23 cellular contexts compared by ENCODE assay signal in the genomic region with DNA sequence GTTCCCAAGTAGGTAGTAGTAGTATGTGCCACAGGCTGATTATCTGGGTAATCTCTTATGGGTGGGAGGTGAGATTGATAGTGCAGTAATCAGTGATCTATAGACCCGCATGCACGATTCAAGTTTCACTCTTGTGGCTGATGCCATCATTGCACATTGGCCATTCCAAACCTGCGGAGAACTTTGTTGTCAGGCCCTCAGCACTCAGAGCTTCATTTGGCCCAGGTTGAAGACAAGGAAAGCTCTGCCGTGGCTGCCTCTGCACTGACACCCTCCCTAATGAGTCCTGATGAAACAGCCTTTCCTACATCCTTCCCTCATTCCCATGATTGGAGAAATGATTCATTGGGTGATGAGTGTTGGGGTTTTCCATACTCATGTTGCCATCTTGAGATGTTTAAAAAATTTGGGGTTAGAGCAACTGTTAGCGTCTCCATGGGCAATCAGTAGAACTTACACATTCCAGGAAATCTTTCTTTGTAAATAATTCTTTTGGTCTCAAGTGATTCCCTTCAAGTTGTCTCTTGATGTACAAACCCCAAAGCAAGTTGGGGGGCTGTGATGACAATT. TPM values are rescaled to one million over a fixed set of nuclear protein-coding genes. Genes with fewer than 3 reads are reported as not detected.
"Had no signal": no experiment of that assay in that cellular context is flagged by ENCODE, and none has a peak within 500 bp of the region (broad histone marks: within the 10 kb centered on the region; RNA-seq: fewer than 3 reads in every experiment).

No MANE protein-coding gene starts in this region.

- H3K4me1 ChIP-seq: gastrocnemius medialis, pancreas, psoas muscle, right atrium auricular region had no signal

- H3K27me3 ChIP-seq: right atrium auricular region, thyroid gland had no signal

- H3K27ac Mint-ChIP-seq: activated naive CD4-positive, alpha-beta T cell treated with anti-CD3 and anti-CD28 coated beads, Interleukin-2, amount 50 U/mL, for 72 hours; natural killer cell treated with Interleukin-12 subunit alpha and Interleukin-12 subunit beta and Interleukin-15 and Interleukin-18, amount 100 ng/mL, for 72 hours had no signal

- H3K9me3 ChIP-seq: gastrocnemius medialis, pancreas, psoas muscle, thyroid gland had no signal

- H3K36me3 Mint-ChIP-seq: natural killer cell treated with Interleukin-12 subunit alpha and Interleukin-12 subunit beta and Interleukin-15 and Interleukin-18, amount 100 ng/mL, for 72 hours had no signal

- ATAC-seq: activated naive CD4-positive, alpha-beta T cell treated with anti-CD3 and anti-CD28 coated beads, Interleukin-2, amount 50 U/mL, for 72 hours; gastrocnemius medialis; left ventricle myocardium superior; natural killer cell treated with Interleukin-12 subunit alpha and Interleukin-12 subunit beta and Interleukin-15 and Interleukin-18, amount 100 ng/mL, for 72 hours; pancreas; psoas muscle; stimulated activated naive CD8-positive, alpha-beta T cell treated with anti-CD3 and anti-CD28 coated beads, Interleukin-15, Interleukin-2, amounts not matched to agents 100 U/mL and 50 U/mL, for 24 hours had no signal

- H3K9me3 Mint-ChIP-seq: natural killer cell treated with Interleukin-12 subunit alpha and Interleukin-12 subunit beta and Interleukin-15 and Interleukin-18, amount 100 ng/mL, for 72 hours had no signal

- DNase-seq: activated CD4-positive, alpha-beta T cell treated with anti-CD3 and anti-CD28 coated beads for 1 hour; activated CD4-positive, alpha-beta T cell treated with anti-CD3 and anti-CD28 coated beads, Interleukin-2, amount 50 U/mL, for 1 hour; activated gamma-delta T cell treated with Interleukin-2 at 50 U/mL for 16 hours; activated T-cell treated with anti-CD3 and anti-CD28 coated beads, Interleukin-2, amount 50 U/mL, for 1 hour; cerebellar nuclear complex; cortex of kidney; gastrocnemius medialis; hippocampal formation; left ventricle myocardium superior; pancreas; psoas muscle; stimulated activated CD4-positive, alpha-beta T cell treated with anti-CD3 and anti-CD28 coated beads, Interleukin-4, amount 100 ng/mL, for 24 hours; stimulated activated naive CD8-positive, alpha-beta T cell treated with anti-CD3 and anti-CD28 coated beads, Interleukin-15, Interleukin-2, amounts not matched to agents 100 U/mL and 50 U/mL, for 24 hours; T-helper 9 cell; thyroid gland had no signal

- H3K4me3 Mint-ChIP-seq: natural killer cell treated with Interleukin-12 subunit alpha and Interleukin-12 subunit beta and Interleukin-15 and Interleukin-18, amount 100 ng/mL, for 72 hours had no signal

- H3K36me3 ChIP-seq: gastrocnemius medialis, pancreas, right atrium auricular region, thyroid gland had no signal

- H3K27ac ChIP-seq: gastrocnemius medialis, pancreas, psoas muscle, right atrium auricular region, thyroid gland had no signal

- H3K4me3 ChIP-seq: gastrocnemius medialis, pancreas, psoas muscle, right atrium auricular region, thyroid gland had no signal

RNA-seq across cellular contexts. Expression of a gene that starts 22.9 kb away (rescaled TPM):
- total RNA-seq: activated naive CD4-positive, alpha-beta T cell treated with anti-CD3 and anti-CD28 coated beads, Interleukin-2, amount 50 U/mL, for 72 hours; epithelial cell of proximal tubule; gastrocnemius medialis; left ventricle myocardium superior; natural killer cell treated with Interleukin-12 subunit alpha and Interleukin-12 subunit beta and Interleukin-15 and Interleukin-18, amount 100 ng/mL, for 72 hours; pancreas; psoas muscle; right atrium auricular region; subcutaneous adipose tissue; T-helper 1 cell treated with Interleukin-12 subunit alpha and Interleukin-12 subunit beta and Interleukin-4 antibody, amounts not matched to agents 30 ng/mL and 1 ng/mL, for 36 hours; thyroid gland; ureter had no signal
- polyA plus RNA-seq: adipose tissue, pancreas, psoas muscle had no signal
